ENCODE assay signal across 19 cellular contexts in the genomic region with DNA sequence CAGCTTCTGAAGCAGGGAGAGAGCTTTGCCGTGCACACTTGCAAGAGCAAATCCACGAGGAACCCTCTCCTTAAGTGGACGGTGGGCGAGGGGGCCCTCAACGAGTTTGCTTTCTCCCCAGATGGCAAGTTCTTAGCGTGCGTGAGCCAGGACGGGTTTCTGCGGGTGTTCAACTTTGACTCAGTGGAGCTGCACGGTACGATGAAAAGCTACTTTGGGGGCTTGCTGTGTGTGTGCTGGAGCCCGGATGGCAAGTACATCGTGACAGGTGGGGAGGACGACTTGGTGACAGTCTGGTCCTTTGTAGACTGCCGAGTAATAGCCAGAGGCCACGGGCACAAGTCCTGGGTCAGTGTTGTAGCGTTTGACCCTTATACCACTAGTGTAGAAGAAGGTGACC.
DNase-seq lines count a peak whose midpoint lies in the region; ATAC-seq and TF ChIP-seq lines count a peak whose summit lies in the region.
"Had no signal": no experiment of that assay in that cellular context is flagged by ENCODE, and none has a peak within 500 bp of the region (broad histone marks: within the 10 kb centered on the region; RNA-seq: fewer than 3 reads in every experiment).

No MANE protein-coding gene starts in this region.

- WGBS in heart left ventricle, 4 donors: 82 to 92% (median 88%) methylated on average over 7 to 17 of the region's 17 CpGs

- H3K27me3 ChIP-seq in heart left ventricle: no peaks in the 10 kb centered on the region

- H3K36me3 ChIP-seq in heart left ventricle: peaks cover 0 to 85% (median 60%) of the 10 kb centered on the region in 9 donors

- ATAC-seq in Right ventricle myocardium superior (ENCODE audit: poor library complexity) (peak; percentile 5), heart left ventricle (no peak), GM18511 (IDR thresholded peaks at IDR 0.05; ENCODE audit: unreplicated experiment) (no peak)

- intact Hi-C loops in Right ventricle myocardium superior (cut with DNase I) (loop anchor here (10.0 kb wide), 1 partner anchor 54 kb away; no protein-coding TSS in a partner anchor), heart left ventricle (cut with DNase I) (no loop called here), posterior vena cava (cut with DNase I) (no loop called here)

- H3K27ac ChIP-seq in heart left ventricle (peak overlapping the region in 5 of 12 donors; percentile 10 to 37 (median 13)), caudate nucleus (ENCODE audit: low read depth, low read length) (peak overlapping the region; percentile 27), substantia nigra (ENCODE audit: low read depth, low read length, poor library complexity, severe bottlenecking) (peak overlapping the region; percentile 77)
- H3K27ac ChIP-seq: GM23248, PC-9 had no signal

- no peaks in the 10 kb centered on the region for H3K9me3 ChIP-seq in heart left ventricle
- H3K9me3 ChIP-seq: HAP-1 had no signal

- DNase-seq in Right ventricle myocardium superior (no peak), heart left ventricle (no peak), caudate nucleus (lab: John Stamatoyannopoulos, UW) (no peak), posterior vena cava (ENCODE audit: low spot score) (peak; percentile 76), substantia nigra (lab: John Stamatoyannopoulos, UW) (no peak), NCI-H2081 (lab: John Stamatoyannopoulos, UW) (no peak), SW480 (ENCODE audit: low spot score) (no peak)
- DNase-seq: 8988T, COR-L47, DMS 273 treated with DMSO at 0.1 percent for 48 hours, DND-41, NCI-H1417 treated with DMSO at 0.1 percent for 48 hours, NCI-H187 treated with DMSO at 0.1 percent for 48 hours, NCI-H345, NCI-H524 treated with DMSO at 0.1 percent for 48 hours, PC-9 had no signal

- TF ChIP-seq CTCF in heart left ventricle (IDR thresholded peaks at IDR 0.05): no peak

- no peak for TF ChIP-seq POLR2A in heart left ventricle (IDR thresholded peaks at IDR 0.05)

- peaks cover 0 to 16% (median 0%) of the 10 kb centered on the region in 12 donors for H3K4me1 ChIP-seq in heart left ventricle
- H3K4me1 ChIP-seq: HAP-1 had no signal

- H3K4me3 ChIP-seq in heart left ventricle: no peak overlapping the region
- H3K4me3 ChIP-seq: GM23248, HAP-1, PC-9 had no signal
